In the genomic region with DNA sequence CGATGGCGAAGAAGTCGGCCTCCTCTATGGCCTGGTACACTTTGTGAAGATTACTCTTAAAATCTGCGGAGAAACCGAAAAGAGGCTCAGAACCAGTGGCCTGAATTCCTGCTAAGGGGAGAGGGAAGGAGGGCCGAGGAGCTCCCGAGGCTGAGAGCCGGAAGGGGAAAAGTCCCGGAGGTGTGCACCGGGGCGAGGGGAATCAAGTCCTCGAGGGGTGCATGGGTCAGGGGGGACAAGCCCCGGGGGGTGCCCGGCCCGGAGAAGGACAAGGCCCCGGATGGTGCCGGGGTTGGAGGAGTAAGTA, we compare ENCODE assay signal across 8 cellular contexts. TPM values are rescaled to one million over a fixed set of nuclear protein-coding genes. Genes with fewer than 3 reads are reported as not detected.
DNase-seq lines count a peak whose midpoint lies in the region; ATAC-seq and TF ChIP-seq lines count a peak whose summit lies in the region.

No MANE protein-coding gene starts in this region.

- H3K27me3 ChIP-seq in NT2/D1 (ENCODE audit: insufficient read depth, insufficient read length) (no peaks in the 10 kb centered on the region), ectodermal cell (ENCODE audit: control insufficient read depth, insufficient read depth, low read length, poor library complexity, severe bottlenecking) (no peaks in the 10 kb centered on the region), neural cell (ENCODE audit: insufficient read depth, low read depth, low read length) (no peaks in the 10 kb centered on the region)

- H3K9ac ChIP-seq in NT2/D1 (ENCODE audit: insufficient read length, low read depth) (peak overlapping the region; percentile 98), neural cell (ENCODE audit: low read length) (peak overlapping the region; percentile 92)

- H3K9me2 ChIP-seq in neural cell (ENCODE audit: insufficient read depth, low read length): no peaks in the 10 kb centered on the region

- TF ChIP-seq CTCF in AG09309 (IDR thresholded peaks at IDR 0.05; ENCODE audit: control insufficient read depth, insufficient read depth, low read depth, low read length, missing control alignments) (no peak), neural cell (IDR thresholded peaks at IDR 0.05; ENCODE audit: poor library complexity, severe bottlenecking) (no peak)

- H3K9me3 ChIP-seq in NT2/D1 (ENCODE audit: insufficient read depth, low read length) (no peaks in the 10 kb centered on the region), ectodermal cell (ENCODE audit: control insufficient read depth, low read length) (no peaks in the 10 kb centered on the region), neural cell (ENCODE audit: low read length) (no peaks in the 10 kb centered on the region)

- no peak for TF ChIP-seq RAD21 in neural cell (conservative IDR thresholded peaks at IDR 0.05)

- peak overlapping the region; percentile 86 for H3K27ac ChIP-seq in ectodermal cell (ENCODE audit: insufficient read depth, low read depth, low read length, poor library complexity, severe bottlenecking)
- H3K27ac ChIP-seq in neural cell (ENCODE audit: low read length): peak overlapping the region; percentile 78

- TF ChIP-seq EP300 in neural cell (conservative IDR thresholded peaks at IDR 0.05; ENCODE audit: poor library complexity, severe bottlenecking): no peak

- peaks cover 4% of the 10 kb centered on the region for H3F3A ChIP-seq in neural cell (ENCODE audit: insufficient read depth, low read length, poor library complexity, severe bottlenecking)

- WGBS in ectodermal cell, 2 experiments: 2% methylated on average over 17 of the region's 17 CpGs

- H3K36me3 ChIP-seq in NT2/D1 (ENCODE audit: insufficient read depth, insufficient read length, low read length) (peaks cover 39% of the 10 kb centered on the region), ectodermal cell (ENCODE audit: control insufficient read depth, insufficient read depth, low read length) (peaks cover 10% of the 10 kb centered on the region), neural cell (ENCODE audit: insufficient read depth, low read length) (no peaks in the 10 kb centered on the region)

- H3K4me1 ChIP-seq in NT2/D1 (ENCODE audit: insufficient read depth, insufficient read length) (peaks cover 3% of the 10 kb centered on the region), ectodermal cell (ENCODE audit: control insufficient read depth, insufficient read depth, low read length) (peaks cover 2% of the 10 kb centered on the region)

- H3K4me2 ChIP-seq in neural cell (ENCODE audit: low read length): peak overlapping the region; percentile 98

- H4K20me1 ChIP-seq in neural cell (ENCODE audit: insufficient read depth): no peaks in the 10 kb centered on the region

- ATAC-seq in GM19467 (IDR thresholded peaks at IDR 0.05; ENCODE audit: unreplicated experiment) (peak; percentile 2), GM21528 (IDR thresholded peaks at IDR 0.05; ENCODE audit: low FRiP score, unreplicated experiment) (no peak)

- DNase-seq in AG09309 (ENCODE audit: low read depth) (no peak), NT2/D1 (ENCODE audit: low read depth, low spot score) (no peak), epidermal melanocyte (ENCODE audit: insufficient read length, low spot score) (no peak), NCI-H510A treated with DMSO at 0.1 percent for 48 hours (lab: John Stamatoyannopoulos, UW) (no peak)

- H2AFZ ChIP-seq in neural cell (ENCODE audit: low read depth, low read length): peak overlapping the region; percentile 66

- peak overlapping the region; percentile 63 for H3K4me3 ChIP-seq in AG09309 (ENCODE audit: control insufficient read depth, low read depth, low read length)
- peak overlapping the region; percentile 90 for H3K4me3 ChIP-seq in NT2/D1 (ENCODE audit: insufficient read length, low read depth)
- H3K4me3 ChIP-seq in ectodermal cell (ENCODE audit: insufficient read depth, low read depth, low read length): peak overlapping the region; percentile 91
- peak overlapping the region; percentile 93 for H3K4me3 ChIP-seq in neural cell (ENCODE audit: low read length)

- peaks cover 14% of the 10 kb centered on the region for H3K79me2 ChIP-seq in neural cell (replicated peaks; ENCODE audit: insufficient read depth, low read length)

TF ChIP-seq in neural cell, 6 proteins besides CTCF, POLR2A, EP300 and RAD21:
- TF ChIP-seq REST (IDR thresholded peaks at IDR 0.05; ENCODE audit: borderline replicate concordance): no peak
- no peak for TF ChIP-seq SMC3 (conservative IDR thresholded peaks at IDR 0.05; ENCODE audit: poor library complexity)
- no peak for TF ChIP-seq TAF1 (IDR thresholded peaks at IDR 0.05; ENCODE audit: low read depth)
- no peak for TF ChIP-seq EZH2 (IDR thresholded peaks at IDR 0.05; ENCODE audit: borderline replicate concordance, insufficient read depth, low read length, poor library complexity, severe bottlenecking)
- no peak for TF ChIP-seq POLR2AphosphoS5 (IDR thresholded peaks at IDR 0.05)
- no peak for TF ChIP-seq MXI1 (conservative IDR thresholded peaks at IDR 0.05; ENCODE audit: poor library complexity, severe bottlenecking)

RNA-seq across cellular contexts. Expression of gene PARN, which starts 0.5 kb away (rescaled TPM):
- 38.6 TPM for polyA plus RNA-seq in ectodermal cell (2013, experiment 1 of 4)
- polyA plus RNA-seq in ectodermal cell (2013, experiment 2 of 4): 40.9 TPM
- 31.6 TPM for polyA plus RNA-seq in ectodermal cell (2013, experiment 3 of 4)
- 34.9 TPM for polyA plus RNA-seq in ectodermal cell (2013, experiment 4 of 4)
- polyA plus RNA-seq in neural cell: 19.1 and 22.3 TPM in 2 replicates
- 32.4 and 36.7 TPM in 2 replicates for polyA minus RNA-seq in neural cell

RNA-seq across cellular contexts. Expression of gene BFAR, which starts 3.2 kb away (rescaled TPM):
- 66.3 TPM for polyA plus RNA-seq in ectodermal cell (2013, experiment 1 of 4)
- polyA plus RNA-seq in ectodermal cell (2013, experiment 2 of 4): 66.4 TPM
- 52.6 TPM for polyA plus RNA-seq in ectodermal cell (2013, experiment 3 of 4)
- 52.4 TPM for polyA plus RNA-seq in ectodermal cell (2013, experiment 4 of 4)
- 63.5 and 80.2 TPM in 2 replicates for polyA plus RNA-seq in neural cell
- polyA minus RNA-seq in neural cell: 107 and 118 TPM in 2 replicates
